In the genomic region with DNA sequence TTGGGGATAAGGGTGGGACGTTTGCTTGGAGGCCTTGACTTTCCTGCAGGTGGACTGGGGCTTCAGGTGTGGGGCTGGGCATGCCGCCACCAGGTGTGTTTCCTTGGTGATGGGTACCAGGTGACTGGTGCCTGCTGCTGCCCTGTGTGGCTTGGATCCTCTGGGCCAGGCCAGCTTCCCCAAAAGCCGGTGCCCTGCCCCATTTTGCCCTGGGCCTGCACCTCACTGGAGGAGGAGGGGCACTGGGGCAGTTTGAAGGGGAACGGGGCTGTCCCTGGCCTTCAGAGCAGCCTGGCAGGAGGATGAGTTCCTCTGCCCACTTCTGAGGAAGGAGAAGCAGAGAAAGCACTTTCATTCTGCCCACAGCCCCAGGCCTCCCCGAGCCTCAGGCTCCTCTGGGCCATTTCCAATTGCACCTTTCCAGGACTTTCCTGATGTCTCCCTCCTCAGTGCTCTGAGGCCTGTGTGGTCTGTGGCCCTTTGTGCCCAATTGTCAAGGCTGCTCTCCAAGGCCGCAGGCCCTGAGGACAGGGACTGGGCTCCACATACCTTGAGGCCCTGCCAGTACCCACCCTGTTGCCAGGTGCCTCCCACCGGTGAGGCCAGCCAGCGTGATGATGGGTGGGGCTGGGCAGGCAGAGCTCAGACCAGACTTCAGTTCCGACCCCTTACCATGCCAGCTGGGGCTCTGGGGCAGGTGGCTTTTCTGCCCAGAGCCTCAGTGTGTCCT, we compare ENCODE assay signal across 27 cellular contexts.
"Had no signal": no experiment of that assay in that cellular context is flagged by ENCODE, and none has a peak within 500 bp of the region (broad histone marks: within the 10 kb centered on the region; RNA-seq: fewer than 3 reads in every experiment).

No MANE protein-coding gene starts in this region.

- H3K27ac ChIP-seq: colonic mucosa, heart left ventricle, suprapubic skin, tibial artery had no signal

- H3K36me3 ChIP-seq: colonic mucosa, heart left ventricle, suprapubic skin, tibial artery had no signal

- H3K4me3 Mint-ChIP-seq: activated T-cell treated with anti-CD3 and anti-CD28 coated beads, Interleukin-2, amount 50 U/mL, for 72 hours; natural killer cell treated with Interleukin-12 subunit alpha and Interleukin-12 subunit beta and Interleukin-15 and Interleukin-18, amount 100 ng/mL, for 72 hours had no signal

- H3K27me3 ChIP-seq: heart left ventricle, suprapubic skin, tibial artery had no signal

- ATAC-seq: activated naive CD4-positive, alpha-beta T cell treated with anti-CD3 and anti-CD28 coated beads, Interleukin-2, amount 50 U/mL, for 72 hours; activated T-cell treated with anti-CD3 and anti-CD28 coated beads, Interleukin-2, amount 50 U/mL, for 72 hours; esophagus mucosa; left colon; natural killer cell treated with Interleukin-12 subunit alpha and Interleukin-12 subunit beta and Interleukin-15 and Interleukin-18, amount 100 ng/mL, for 72 hours; sciatic nerve; stimulated activated effector memory CD8-positive, alpha-beta T cell treated with anti-CD3 and anti-CD28 coated beads, Interleukin-12 subunit alpha, Interleukin-12 subunit beta, amount 100 ng/mL, for 72 hours had no signal

- DNase-seq: activated CD4-positive, alpha-beta T cell treated with anti-CD3 and anti-CD28 coated beads for 4 hours; activated CD4-positive, alpha-beta T cell treated with anti-CD3 and anti-CD28 coated beads, Interleukin-2, amount 50 U/mL, for 4 hours; activated naive CD4-positive, alpha-beta T cell; activated T-cell treated with anti-CD3 and anti-CD28 coated beads for 4 hours; activated T-cell treated with anti-CD3 and anti-CD28 coated beads, Interleukin-2, amount 50 U/mL, for 72 hours; cerebellar nuclear complex; colonic mucosa; foreskin fibroblast; hypothalamus; immature natural killer cell; kidney; left colon; mesenchymal stem cell; stimulated activated CD4-positive, alpha-beta T cell treated with anti-CD3 and anti-CD28 coated beads, Interleukin-4, amount 100 ng/mL, for 24 hours; stomach; T-helper 1 cell; tibial artery had no signal

- H3K9me3 ChIP-seq: colonic mucosa, heart left ventricle, stomach, suprapubic skin, tibial artery had no signal

- H3K27ac Mint-ChIP-seq: activated T-cell treated with anti-CD3 and anti-CD28 coated beads, Interleukin-2, amount 50 U/mL, for 72 hours; progenitor cell of endocrine pancreas; stimulated activated effector memory CD8-positive, alpha-beta T cell treated with anti-CD3 and anti-CD28 coated beads, Interleukin-12 subunit alpha, Interleukin-12 subunit beta, amount 100 ng/mL, for 72 hours; T-helper 2 cell treated with Interferon-gamma antibody and Interleukin-4, amounts not matched to agents 5 μg/mL and 100 μg/mL, for 36 hours had no signal

- H3K4me3 ChIP-seq: colonic mucosa, heart left ventricle, skin epidermis, stomach, suprapubic skin, tibial artery had no signal

- H3K9me3 Mint-ChIP-seq: activated naive CD4-positive, alpha-beta T cell treated with anti-CD3 and anti-CD28 coated beads, Interleukin-2, amount 50 U/mL, for 72 hours; activated T-cell treated with anti-CD3 and anti-CD28 coated beads, Interleukin-2, amount 50 U/mL, for 72 hours; immature natural killer cell; natural killer cell treated with Interleukin-12 subunit alpha and Interleukin-12 subunit beta and Interleukin-15 and Interleukin-18, amount 100 ng/mL, for 72 hours; stimulated activated effector memory CD8-positive, alpha-beta T cell treated with anti-CD3 and anti-CD28 coated beads, Interleukin-12 subunit alpha, Interleukin-12 subunit beta, amount 100 ng/mL, for 72 hours; T-helper 2 cell treated with Interferon-gamma antibody and Interleukin-4, amounts not matched to agents 5 μg/mL and 100 μg/mL, for 36 hours had no signal

- H3K4me1 ChIP-seq: colonic mucosa had no signal

- H3K36me3 Mint-ChIP-seq: activated naive CD4-positive, alpha-beta T cell treated with anti-CD3 and anti-CD28 coated beads, Interleukin-2, amount 50 U/mL, for 72 hours; immature natural killer cell; natural killer cell treated with Interleukin-12 subunit alpha and Interleukin-12 subunit beta and Interleukin-15 and Interleukin-18, amount 100 ng/mL, for 72 hours had no signal
